Comparison of ENCODE assay signal across 20 cellular contexts in the genomic region with DNA sequence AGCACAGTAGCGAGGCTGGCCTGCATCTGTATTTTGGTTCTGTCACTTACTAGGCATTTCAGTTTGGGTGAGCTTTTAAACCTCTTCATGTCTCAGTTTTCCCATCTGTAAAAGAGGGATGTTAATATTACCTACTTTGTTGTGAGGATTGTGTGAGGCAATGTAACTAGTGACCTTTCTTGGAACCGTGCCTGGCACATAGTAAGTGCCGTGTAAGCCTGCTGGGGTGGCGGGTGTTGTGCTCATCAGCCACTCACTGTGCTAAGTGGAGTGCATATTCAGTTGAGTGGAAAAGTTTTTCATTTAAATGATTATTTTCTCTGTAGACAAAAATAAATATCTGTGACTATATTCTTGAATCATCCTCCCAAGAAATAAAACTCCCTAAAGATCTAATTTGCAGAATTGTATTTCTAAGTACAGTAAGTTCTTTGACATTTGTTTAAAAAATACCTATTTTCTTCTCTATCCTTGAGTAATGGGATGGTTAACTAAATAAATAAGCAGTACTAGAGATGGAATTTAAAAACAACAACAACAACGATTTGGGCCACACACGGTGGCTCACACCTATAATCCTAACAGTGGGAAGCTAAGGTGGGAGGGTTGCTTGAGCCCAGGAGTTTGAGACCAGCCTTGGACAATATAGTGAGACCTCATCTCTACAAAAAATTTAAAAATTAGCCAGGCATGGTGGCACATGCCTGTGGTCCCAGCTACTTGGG. TPM values are rescaled to one million over a fixed set of nuclear protein-coding genes. Genes with fewer than 3 reads are reported as not detected.
DNase-seq lines count a peak whose midpoint lies in the region; ATAC-seq and TF ChIP-seq lines count a peak whose summit lies in the region.
"Had no signal": no experiment of that assay in that cellular context is flagged by ENCODE, and none has a peak within 500 bp of the region (broad histone marks: within the 10 kb centered on the region; RNA-seq: fewer than 3 reads in every experiment).

No MANE protein-coding gene starts in this region.

- peaks cover 22% of the 10 kb centered on the region for H3K4me1 Mint-ChIP-seq in nephron progenitor cell

- no peaks in the 10 kb centered on the region for H3K9me3 Mint-ChIP-seq in nephron progenitor cell
- H3K9me3 Mint-ChIP-seq: naive thymus-derived CD8-positive, alpha-beta T cell; T-helper 2 cell treated with Interferon-gamma antibody and Interleukin-4, amounts not matched to agents 5 μg/mL and 100 μg/mL, for 36 hours had no signal

- H3K27ac Mint-ChIP-seq in nephron progenitor cell, result peak overlapping the region; percentile 90
- H3K27ac Mint-ChIP-seq: T-helper 2 cell treated with Interferon-gamma antibody and Interleukin-4, amounts not matched to agents 5 μg/mL and 100 μg/mL, for 36 hours had no signal

- H3K4me1 ChIP-seq in fibroblast of lung (ENCODE audit: control insufficient read depth, extremely low read depth, insufficient read depth, low read length), result no peaks in the 10 kb centered on the region
- H3K4me1 ChIP-seq: gastroesophageal sphincter, stomach had no signal

- no peaks in the 10 kb centered on the region for H3K27me3 Mint-ChIP-seq in nephron progenitor cell (ENCODE audit: low read depth, poor library complexity)
- H3K27me3 Mint-ChIP-seq: naive thymus-derived CD8-positive, alpha-beta T cell had no signal

- H3K9ac ChIP-seq in fibroblast of lung (ENCODE audit: insufficient read depth, low read length), result no peak overlapping the region

- DNase-seq in NCI-H2107 treated with DMSO at 0.1 percent for 48 hours (lab: John Stamatoyannopoulos, UW; ENCODE audit: unreplicated experiment) (peak; percentile 3), NCI-H2107 (lab: John Stamatoyannopoulos, UW) (no peak), NCI-H69 (lab: John Stamatoyannopoulos, UW) (peak; percentile 39), fibroblast of lung (ENCODE audit: low read depth in 2 of 2) (peak; percentile 27 to 38), nephron progenitor cell (no peak), NCI-H1436 treated with DMSO at 0.1 percent for 48 hours (lab: John Stamatoyannopoulos, UW) (no peak), MV-4-11 (lab: John Stamatoyannopoulos, UW) (no peak)
- DNase-seq: activated CD4-positive, CD25-positive, alpha-beta regulatory T cell treated with anti-CD3 and anti-CD28 coated beads, Interleukin-2, amount 50 U/mL, for 72 hours; activated gamma-delta T cell treated with Interleukin-2 at 50 U/mL for 16 hours; caudate nucleus; DMS53; H7; naive thymus-derived CD8-positive, alpha-beta T cell; NCI-H2029; stomach had no signal

- ATAC-seq in GM18858 (IDR thresholded peaks at IDR 0.05; ENCODE audit: unreplicated experiment), result no peak
- ATAC-seq: gastroesophageal sphincter; naive thymus-derived CD8-positive, alpha-beta T cell had no signal

- no peak overlapping the region for H3K4me2 ChIP-seq in fibroblast of lung (ENCODE audit: extremely low read depth, insufficient read depth, low read length)

- no peak overlapping the region for H3K4me3 ChIP-seq in fibroblast of lung (replicated peaks in 1 of 4; ENCODE audit: control extremely low read depth in 1 of 4, insufficient read depth in 1 of 4, low read depth in 3 of 4, low read length in 4 of 4)
- H3K4me3 ChIP-seq: gastroesophageal sphincter, stomach had no signal

- TF ChIP-seq CTCF in fibroblast of lung (conservative IDR thresholded peaks at IDR 0.05 in 1 of 2, IDR thresholded peaks at IDR 0.05 in 1 of 2; ENCODE audit: low read depth in 1 of 2, low read length in 2 of 2) (no peak), nephron progenitor cell (IDR thresholded peaks at IDR 0.05) (no peak)

- H3K36me3 Mint-ChIP-seq in nephron progenitor cell (ENCODE audit: low read depth), result peaks cover 40% of the 10 kb centered on the region

- H3K4me3 Mint-ChIP-seq in nephron progenitor cell, result no peak overlapping the region
- H3K4me3 Mint-ChIP-seq: naive thymus-derived CD8-positive, alpha-beta T cell; T-helper 2 cell treated with Interferon-gamma antibody and Interleukin-4, amounts not matched to agents 5 μg/mL and 100 μg/mL, for 36 hours had no signal

- H3K36me3 ChIP-seq in fibroblast of lung (ENCODE audit: control insufficient read depth, insufficient read depth, low read length), result no peaks in the 10 kb centered on the region

- no peaks in the 10 kb centered on the region for H3K79me2 ChIP-seq in fibroblast of lung (ENCODE audit: control insufficient read depth, insufficient read depth, low read length)

- no peak overlapping the region for H2AFZ ChIP-seq in fibroblast of lung (ENCODE audit: low read length)

- H4K20me1 ChIP-seq in fibroblast of lung (ENCODE audit: control insufficient read depth, extremely low read depth, insufficient read depth, low read length), result no peaks in the 10 kb centered on the region

- H3K9me3 ChIP-seq in fibroblast of lung (ENCODE audit: control insufficient read depth, insufficient read depth, low read depth, low read length), result no peaks in the 10 kb centered on the region
- H3K9me3 ChIP-seq: gastroesophageal sphincter, stomach had no signal

- H3K27ac ChIP-seq in fibroblast of lung (ENCODE audit: insufficient read depth, low read length), result no peak overlapping the region
- H3K27ac ChIP-seq: 22Rv1, C4-2B, gastroesophageal sphincter, stomach had no signal

- no peaks in the 10 kb centered on the region for H3K27me3 ChIP-seq in fibroblast of lung (ENCODE audit: control insufficient read depth, insufficient read depth, low read length)
- H3K27me3 ChIP-seq: gastroesophageal sphincter, stomach had no signal

RNA-seq across cellular contexts. Expression of a gene that starts 56.7 kb away (rescaled TPM):
- 18.0 and 19.3 TPM in 2 replicates for total RNA-seq in fibroblast of lung
- polyA plus RNA-seq in fibroblast of lung, result 13.0 and 25.5 TPM in 2 replicates
- polyA plus RNA-seq in fibroblast of lung (2012), result 7.0 and 13.9 TPM in 2 replicates
- polyA minus RNA-seq in fibroblast of lung (ENCODE audit: low replicate concordance), result 6.3 and 10.0 TPM in 2 replicates

Comparison
In these comparisons a context has a peak if more than half of its experiments do, and no peak if none do; other contexts are left out.
1. DNase-seq: peak in NCI-H2107 treated with DMSO at 0.1 percent for 48 hours (single experiment), NCI-H69 (single experiment) and fibroblast of lung (2 of 2); none in NCI-H2107 (single experiment), nephron progenitor cell (single experiment), NCI-H1436 treated with DMSO at 0.1 percent for 48 hours (single experiment) and MV-4-11 (single experiment).